19 cellular contexts compared by ENCODE assay signal in genomic region chr1:53688703-53689102, GRCh38. TPM values are rescaled to one million over a fixed set of nuclear protein-coding genes. Genes with fewer than 3 reads are reported as not detected.
A peak's percentile ranks its signal among the peaks of the same experiment; 100 is the strongest.
DNase-seq lines count a peak whose midpoint lies in the region; ATAC-seq and TF ChIP-seq lines count a peak whose summit lies in the region.
"Had no signal": no experiment of that assay in that cellular context is flagged by ENCODE, and none has a peak within 500 bp of the region (broad histone marks: within the 10 kb centered on the region; RNA-seq: fewer than 3 reads in every experiment).

No MANE protein-coding gene starts in this region.

- H3K27me3 ChIP-seq in PC-3 (ENCODE audit: low read length) (no peaks in the 10 kb centered on the region), right atrium auricular region (peaks cover 0 to 4% of the 10 kb centered on the region in 2 donors)

- no peak overlapping the region for H3K9ac ChIP-seq in PC-3 (ENCODE audit: low read length)

- no TSS peak for BruUV-seq in PC-3 (replicated peaks; lab: Mats Ljungman, UMichigan)

- no peaks in the 10 kb centered on the region for H4K20me1 ChIP-seq in PC-3 (ENCODE audit: low read length)

- H3K4me2 ChIP-seq in PC-3 (ENCODE audit: low read length): no peak overlapping the region

- H3K9me3 ChIP-seq in HEK293 (ENCODE audit: control insufficient read depth, insufficient read depth, low read depth, low read length) (no peaks in the 10 kb centered on the region), PC-3 (ENCODE audit: low read length) (no peaks in the 10 kb centered on the region), right atrium auricular region (no peaks in the 10 kb centered on the region)
- H3K9me3 ChIP-seq: left lung, tibial artery had no signal

- H3K4me1 ChIP-seq in HEK293 (ENCODE audit: control insufficient read depth, insufficient read depth, low read length) (no peaks in the 10 kb centered on the region), PC-3 (ENCODE audit: insufficient read depth, low read length) (no peaks in the 10 kb centered on the region), right atrium auricular region (no peaks in the 10 kb centered on the region)
- H3K4me1 ChIP-seq: left lung had no signal

- CTCF ChIA-PET in HEK293 (lab: Yijun Ruan, JAX): no interaction called here
- CTCF ChIA-PET in PC-3 (lab: Charles Lee): no interaction called here

- POLR2A ChIA-PET in HEK293 (lab: Yijun Ruan, JAX): no interaction called here
- POLR2A ChIA-PET in PC-3 (lab: Charles Lee; ENCODE audit: unreplicated experiment): no interaction called here

- peak; percentile 58 for ATAC-seq in PC-3
- ATAC-seq in HG03342 (IDR thresholded peaks at IDR 0.05; ENCODE audit: unreplicated experiment): no peak
- ATAC-seq: left lung had no signal

- no peaks in the 10 kb centered on the region for H3K79me2 ChIP-seq in PC-3 (ENCODE audit: low read length)

- H3K4me3 ChIP-seq in HEK293 (ENCODE audit: low read depth, low read length) (no peak overlapping the region), PC-3 (ENCODE audit: low read length) (no peak overlapping the region), fibroblast of villous mesenchyme (ENCODE audit: low read depth, low read length) (no peak overlapping the region), right atrium auricular region (no peak overlapping the region)
- H3K4me3 ChIP-seq: K562, left lung, tibial artery had no signal

- H3K27ac ChIP-seq in HEK293 (ENCODE audit: extremely low read depth, low read depth, low read length): no peak overlapping the region
- no peak overlapping the region for H3K27ac ChIP-seq in PC-3 (ENCODE audit: low read length)
- H3K27ac ChIP-seq in right atrium auricular region: no peak overlapping the region
- H3K27ac ChIP-seq: left lung, tibial artery had no signal

- DNase-seq in NCI-H82 (lab: John Stamatoyannopoulos, UW) (peak; percentile 19), NCI-H82 treated with DMSO at 0.1 percent for 48 hours (lab: John Stamatoyannopoulos, UW; ENCODE audit: unreplicated experiment) (no peak), PC-3 (peak; percentile 36), fibroblast of villous mesenchyme (ENCODE audit: low read depth) (no peak), NOMO-1 treated with dmso at 0.1 percent for 144 hours (lab: John Stamatoyannopoulos, UW; ENCODE audit: unreplicated experiment) (no peak), right atrium auricular region (ENCODE audit: low spot score) (no peak)
- DNase-seq: activated T-cell treated with anti-CD3 and anti-CD28 coated beads, Interleukin-2, amount 50 U/mL, for 4 hours; CD8-positive, alpha-beta memory T cell; central memory CD4-positive, alpha-beta T cell; effector memory CD4-positive, alpha-beta T cell; left lung; NCI-H187; occipital lobe; stimulated activated CD4-positive, alpha-beta T cell treated with anti-CD3 and anti-CD28 coated beads, Interleukin-4, amount 100 ng/mL, for 4 hours; T-helper 2 cell; tibial artery had no signal

- H3K36me3 ChIP-seq in HEK293 (ENCODE audit: control insufficient read depth in 2 of 2, insufficient read depth in 1 of 2, low read length in 2 of 2): no peaks in the 10 kb centered on the region
- no peaks in the 10 kb centered on the region for H3K36me3 ChIP-seq in PC-3 (ENCODE audit: low read depth, low read length)
- H3K36me3 ChIP-seq in right atrium auricular region: no peaks in the 10 kb centered on the region
- H3K36me3 ChIP-seq: left lung, tibial artery had no signal

- H3K9me2 ChIP-seq in PC-3 (replicated peaks; ENCODE audit: low read length): no peaks in the 10 kb centered on the region

- no peaks in the 10 kb centered on the region for H3F3A ChIP-seq in PC-3 (ENCODE audit: low read length, unreplicated experiment)

- TF ChIP-seq CTCF in HEK293 (tag by site-specific recombination; IDR thresholded peaks at IDR 0.05): peak; percentile 23; the same call in 1 of the 2 replicates
- peak; percentile 47 for TF ChIP-seq CTCF in PC-3 (conservative IDR thresholded peaks at IDR 0.05; ENCODE audit: low read depth, low read length)
- TF ChIP-seq CTCF in fibroblast of villous mesenchyme (IDR thresholded peaks at IDR 0.05; ENCODE audit: insufficient read depth, low read depth, low read length): peak; percentile 5
- no peak for TF ChIP-seq CTCF in right atrium auricular region (IDR thresholded peaks at IDR 0.05)

- H2AFZ ChIP-seq in PC-3 (ENCODE audit: low read length): no peak overlapping the region

- intact Hi-C loops in PC-3 (cut with micrococcal nuclease): no loop called here

TF ChIP-seq in HEK293, 187 proteins besides CTCF, POLR2A, EP300 and RAD21 (continues in another document):
- TF ChIP-seq, protein P1, sequence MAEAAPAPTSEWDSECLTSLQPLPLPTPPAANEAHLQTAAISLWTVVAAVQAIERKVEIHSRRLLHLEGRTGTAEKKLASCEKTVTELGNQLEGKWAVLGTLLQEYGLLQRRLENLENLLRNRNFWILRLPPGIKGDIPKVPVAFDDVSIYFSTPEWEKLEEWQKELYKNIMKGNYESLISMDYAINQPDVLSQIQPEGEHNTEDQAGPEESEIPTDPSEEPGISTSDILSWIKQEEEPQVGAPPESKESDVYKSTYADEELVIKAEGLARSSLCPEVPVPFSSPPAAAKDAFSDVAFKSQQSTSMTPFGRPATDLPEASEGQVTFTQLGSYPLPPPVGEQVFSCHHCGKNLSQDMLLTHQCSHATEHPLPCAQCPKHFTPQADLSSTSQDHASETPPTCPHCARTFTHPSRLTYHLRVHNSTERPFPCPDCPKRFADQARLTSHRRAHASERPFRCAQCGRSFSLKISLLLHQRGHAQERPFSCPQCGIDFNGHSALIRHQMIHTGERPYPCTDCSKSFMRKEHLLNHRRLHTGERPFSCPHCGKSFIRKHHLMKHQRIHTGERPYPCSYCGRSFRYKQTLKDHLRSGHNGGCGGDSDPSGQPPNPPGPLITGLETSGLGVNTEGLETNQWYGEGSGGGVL (tag by site-specific recombination; IDR thresholded peaks at IDR 0.05): no peak
- TF ChIP-seq MEIS1 (CRISPR knock-in tag; IDR thresholded peaks at IDR 0.05; ENCODE audit: borderline replicate concordance) (no peak), PRDM2 (tag by site-specific recombination; IDR thresholded peaks at IDR 0.05; ENCODE audit: borderline replicate concordance) (no peak), ZNF785 (tag by site-specific recombination; IDR thresholded peaks at IDR 0.05) (no peak), ZFHX2 (tag by site-specific recombination; conservative IDR thresholded peaks at IDR 0.05) (no peak)

RNA-seq across cellular contexts. Expression of gene GLIS1, which starts 50.3 kb away (rescaled TPM):
- total RNA-seq in PC-3 (2014; rRNA removed) (1.7 and 2.6 TPM in 2 replicates), fibroblast of villous mesenchyme (0.43 and 0.97 TPM in 2 replicates), right atrium auricular region (under 1 TPM; 0.20 to 0.22 TPM)
- total RNA-seq: activated T-cell treated with anti-CD3 and anti-CD28 coated beads, Interleukin-2, amount 50 U/mL, for 4 hours; CD8-positive, alpha-beta memory T cell; K562; left lung; occipital lobe had no signal

Comparison
In these comparisons a context has a peak if more than half of its experiments do, and no peak if none do; other contexts are left out.
1. DNase-seq: peak in NCI-H82 (single experiment) and PC-3 (single experiment); none in NCI-H82 treated with DMSO at 0.1 percent for 48 hours (single experiment), fibroblast of villous mesenchyme (single experiment), NOMO-1 treated with dmso at 0.1 percent for 144 hours (single experiment) and right atrium auricular region (single experiment).
2. CTCF ChIP-seq: peak in HEK293 (single experiment), PC-3 (single experiment) and fibroblast of villous mesenchyme (single experiment); none in right atrium auricular region (0 of 2).